In the genomic region with DNA sequence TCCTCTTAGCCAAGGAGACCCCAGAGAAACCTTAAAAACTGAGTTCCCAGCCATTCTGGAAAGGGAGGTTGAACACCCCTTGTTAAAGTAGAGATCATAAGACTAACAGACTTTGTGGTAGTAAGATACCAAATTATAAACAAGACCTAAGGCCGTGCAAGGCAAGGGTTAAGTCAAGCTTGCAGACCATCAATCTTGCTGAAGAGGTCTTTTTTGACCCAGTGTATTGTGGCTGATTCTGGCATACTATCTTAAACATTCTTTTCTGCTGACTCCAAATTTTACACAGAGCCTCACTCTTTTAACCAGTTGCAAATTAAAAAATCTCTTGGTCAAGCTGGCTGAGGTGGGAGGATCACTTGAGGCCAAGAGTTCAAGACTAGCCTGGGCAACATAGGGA, we compare ENCODE assay signal across 9 cellular contexts. TPM values are rescaled to one million over a fixed set of nuclear protein-coding genes. Genes with fewer than 3 reads are reported as not detected.
DNase-seq lines count a peak whose midpoint lies in the region; ATAC-seq and TF ChIP-seq lines count a peak whose summit lies in the region.
"Had no signal": no experiment of that assay in that cellular context is flagged by ENCODE, and none has a peak within 500 bp of the region (broad histone marks: within the 10 kb centered on the region; RNA-seq: fewer than 3 reads in every experiment).

No MANE protein-coding gene starts in this region.

- DNase-seq in T-helper 1 cell (no peak), RPMI7951 (ENCODE audit: low read depth) (peak; percentile 48), fibroblast of lung (ENCODE audit: low read depth in 2 of 2) (peak; percentile 50 to 71), sigmoid colon (no peak), glomerular visceral epithelial cell (ENCODE audit: extremely low spot score) (no peak)
- no peak for DNase-seq in effector memory CD4-positive, alpha-beta T cell
- DNase-seq: uterus had no signal

- no peak overlapping the region for H2AFZ ChIP-seq in fibroblast of lung (ENCODE audit: low read length)

- H3K27ac ChIP-seq in fibroblast of lung (ENCODE audit: insufficient read depth, low read length) (no peak overlapping the region), sigmoid colon (peak overlapping the region in 3 of 4 donors; percentile 89 to 93 (median 92))
- no peak overlapping the region for H3K27ac ChIP-seq in effector memory CD4-positive, alpha-beta T cell (ENCODE audit: insufficient read depth, low read length, poor library complexity, severe bottlenecking)

- H3K9me3 ChIP-seq in fibroblast of lung (ENCODE audit: control insufficient read depth, insufficient read depth, low read depth, low read length) (no peaks in the 10 kb centered on the region), sigmoid colon (no peaks in the 10 kb centered on the region)
- no peaks in the 10 kb centered on the region for H3K9me3 ChIP-seq in effector memory CD4-positive, alpha-beta T cell (ENCODE audit: control insufficient read depth, low read length)
- H3K9me3 ChIP-seq: uterus had no signal

- intact Hi-C loops in sigmoid colon (cut with DNase I), result loop anchor here (5.0 to 10.0 kb wide), 2 partner anchors 265 to 508 kb away; a partner anchor contains a TSS

- no peak for ATAC-seq in HG03039 (IDR thresholded peaks at IDR 0.05; ENCODE audit: unreplicated experiment)

- peaks cover 7% of the 10 kb centered on the region for H3K4me1 ChIP-seq in fibroblast of lung (ENCODE audit: control insufficient read depth, extremely low read depth, insufficient read depth, low read length)
- peaks cover 0 to 38% (median 33%) of the 10 kb centered on the region in 4 donors for H3K4me1 ChIP-seq in sigmoid colon
- peaks cover 24% of the 10 kb centered on the region for H3K4me1 ChIP-seq in effector memory CD4-positive, alpha-beta T cell (ENCODE audit: control insufficient read depth, insufficient read depth, low read length, poor library complexity, severe bottlenecking)

- WGBS in sigmoid colon, 2 donors, result 84 to 94% methylated on average over 1 of the region's 1 CpG

- H3K27me3 ChIP-seq in fibroblast of lung (ENCODE audit: control insufficient read depth, insufficient read depth, low read length) (peaks cover 7% of the 10 kb centered on the region), sigmoid colon (peaks cover 0 to 4% (median 0%) of the 10 kb centered on the region in 3 donors)
- H3K27me3 ChIP-seq in effector memory CD4-positive, alpha-beta T cell (replicated peaks; ENCODE audit: control insufficient read depth, insufficient read depth, low read length, poor library complexity, severe bottlenecking), result no peaks in the 10 kb centered on the region
- H3K27me3 ChIP-seq: uterus had no signal

- TF ChIP-seq CTCF in fibroblast of lung (conservative IDR thresholded peaks at IDR 0.05 in 1 of 2, IDR thresholded peaks at IDR 0.05 in 1 of 2; ENCODE audit: low read depth in 1 of 2, low read length in 2 of 2) (no peak), sigmoid colon (IDR thresholded peaks at IDR 0.05) (no peak)

- H3K27me3 Mint-ChIP-seq in T-helper 1 cell treated with Interleukin-12 subunit alpha and Interleukin-12 subunit beta and Interleukin-4 antibody, amounts not matched to agents 30 μg/mL and 1 μg/mL, for 36 hours (ENCODE audit: low read depth), result peaks cover 32% of the 10 kb centered on the region

- H3K36me3 ChIP-seq in fibroblast of lung (ENCODE audit: control insufficient read depth, insufficient read depth, low read length), result peaks cover 11% of the 10 kb centered on the region
- H3K36me3 ChIP-seq in sigmoid colon, result peaks cover 13 to 19% (median 13%) of the 10 kb centered on the region in 4 donors
- H3K36me3 ChIP-seq in effector memory CD4-positive, alpha-beta T cell (ENCODE audit: control insufficient read depth, insufficient read depth, low read length), result peaks cover 16% of the 10 kb centered on the region
- H3K36me3 ChIP-seq: uterus had no signal

- TF ChIP-seq POLR2A in sigmoid colon (IDR thresholded peaks at IDR 0.05), result no peak

- H3K4me2 ChIP-seq in fibroblast of lung (ENCODE audit: extremely low read depth, insufficient read depth, low read length), result peak overlapping the region; percentile 69

- H3K9me3 Mint-ChIP-seq in T-helper 1 cell treated with Interleukin-12 subunit alpha and Interleukin-12 subunit beta and Interleukin-4 antibody, amounts not matched to agents 30 μg/mL and 1 μg/mL, for 36 hours, result no peaks in the 10 kb centered on the region

- peak overlapping the region; percentile 100 for H3K4me3 Mint-ChIP-seq in T-helper 1 cell treated with Interleukin-12 subunit alpha and Interleukin-12 subunit beta and Interleukin-4 antibody, amounts not matched to agents 30 μg/mL and 1 μg/mL, for 36 hours

- TF ChIP-seq EP300 in sigmoid colon (IDR thresholded peaks at IDR 0.05), result no peak

- peaks cover 31% of the 10 kb centered on the region for H3K4me1 Mint-ChIP-seq in T-helper 1 cell treated with Interleukin-12 subunit alpha and Interleukin-12 subunit beta and Interleukin-4 antibody, amounts not matched to agents 30 μg/mL and 1 μg/mL, for 36 hours (ENCODE audit: low read depth)

- H3K27ac Mint-ChIP-seq in T-helper 1 cell treated with Interleukin-12 subunit alpha and Interleukin-12 subunit beta and Interleukin-4 antibody, amounts not matched to agents 30 μg/mL and 1 μg/mL, for 36 hours, result peak overlapping the region; percentile 76

- peaks cover 36% of the 10 kb centered on the region for H3K79me2 ChIP-seq in fibroblast of lung (ENCODE audit: control insufficient read depth, insufficient read depth, low read length)

- H3K36me3 Mint-ChIP-seq in T-helper 1 cell treated with Interleukin-12 subunit alpha and Interleukin-12 subunit beta and Interleukin-4 antibody, amounts not matched to agents 30 μg/mL and 1 μg/mL, for 36 hours (ENCODE audit: low read depth), result peaks cover 17% of the 10 kb centered on the region

- no peaks in the 10 kb centered on the region for H4K20me1 ChIP-seq in fibroblast of lung (ENCODE audit: control insufficient read depth, extremely low read depth, insufficient read depth, low read length)

- H3K9ac ChIP-seq in fibroblast of lung (ENCODE audit: insufficient read depth, low read length), result no peak overlapping the region

- H3K4me3 ChIP-seq in fibroblast of lung (replicated peaks in 1 of 4; ENCODE audit: control extremely low read depth in 1 of 4, insufficient read depth in 1 of 4, low read depth in 3 of 4, low read length in 4 of 4) (peak overlapping the region in 3 of 4 experiments; percentile 88 to 92 (median 91)), sigmoid colon (peak overlapping the region in 1 of 4 donors; percentile 73)
- H3K4me3 ChIP-seq in effector memory CD4-positive, alpha-beta T cell (ENCODE audit: insufficient read depth, low read depth, low read length, poor library complexity, severe bottlenecking), result no peak overlapping the region

RNA-seq across cellular contexts. Expression of a gene that starts 1.2 kb away (rescaled TPM):
- 89.3 and 94.0 TPM in 2 replicates for total RNA-seq in RPMI7951 (2014; rRNA removed; shearing (Covaris generic))
- total RNA-seq in fibroblast of lung (52.2 and 53.2 TPM in 2 replicates), sigmoid colon (10 to 100 TPM; 40.3 to 57.1 (median 46.8) TPM)
- polyA plus RNA-seq in fibroblast of lung (27.4 and 51.7 TPM in 2 replicates), sigmoid colon (10 to 100 TPM; 31.8 to 80.1 (median 44.6) TPM)
- polyA plus RNA-seq in fibroblast of lung (2012), result 27.5 and 46.0 TPM in 2 replicates
- 61.9 and 94.8 TPM in 2 replicates for polyA minus RNA-seq in fibroblast of lung (ENCODE audit: low replicate concordance)

RNA-seq across cellular contexts. Expression of a gene that starts 23.9 kb away (rescaled TPM):
- total RNA-seq in RPMI7951 (2014; rRNA removed; shearing (Covaris generic)), result 0.24 and 0.29 TPM in 2 replicates
- total RNA-seq in fibroblast of lung, result 1.3 and 2.8 TPM in 2 replicates
- polyA plus RNA-seq in fibroblast of lung, result 0.41 and 0.66 TPM in 2 replicates
- 6.0 and 8.1 TPM in 2 replicates for polyA plus RNA-seq in fibroblast of lung (2012)
- 13.3 and 20.3 TPM in 2 replicates for polyA minus RNA-seq in fibroblast of lung (ENCODE audit: low replicate concordance)
- total RNA-seq in sigmoid colon, result 1 to 10 TPM; 3.2 to 8.9 (median 4.9) TPM
- polyA plus RNA-seq in sigmoid colon, result 1 to 10 TPM in 1 of 3 donors, under 1 TPM in 2; 0.23 to 1.9 (median 0.60) TPM

RNA-seq across cellular contexts. Expression of a gene that starts 44.9 kb away (rescaled TPM):
- total RNA-seq in RPMI7951 (2014; rRNA removed; shearing (Covaris generic)), result 0.78 and 0.84 TPM in 2 replicates
- total RNA-seq in fibroblast of lung, result under 0.01 and 0.17 TPM in 2 replicates
- not detected in 2 replicates for polyA plus RNA-seq in fibroblast of lung
- polyA plus RNA-seq in fibroblast of lung (2012), result not detected in 2 replicates
- polyA minus RNA-seq in fibroblast of lung (ENCODE audit: low replicate concordance), result not detected in 2 replicates
- 10 to 100 TPM; 18.4 to 57.8 (median 33.7) TPM for total RNA-seq in sigmoid colon
- 10 to 100 TPM in 1 of 3 donors, 1 to 10 TPM in 2; 2.5 to 26.0 (median 4.8) TPM for polyA plus RNA-seq in sigmoid colon

Comparison
In these comparisons a context has a peak if more than half of its experiments do, and no peak if none do; other contexts are left out.
1. DNase-seq: peak in RPMI7951 (single experiment) and fibroblast of lung (2 of 2); none in T-helper 1 cell (0 of 5), sigmoid colon (single experiment), glomerular visceral epithelial cell (single experiment) and effector memory CD4-positive, alpha-beta T cell (0 of 3).
2. H3K27ac ChIP-seq: peak in sigmoid colon (3 of 4); none in fibroblast of lung (single experiment) and effector memory CD4-positive, alpha-beta T cell (single experiment).
3. RNA of a gene that starts 44.9 kb away (total RNA-seq): 18.4 to 57.8 TPM in sigmoid colon; 0.78 to 0.84 TPM in RPMI7951 and under 0.01 to 0.17 TPM in fibroblast of lung; every median in the first group is over 10 times any median in the second.